In genomic region chr5:14630706-14631105, GRCh38 we compare ENCODE assay signal across 1 cellular context.
TF ChIP-seq lines count a peak whose summit lies in the region.

No MANE protein-coding gene starts in this region.

TF ChIP-seq in GM12878, 131 proteins besides CTCF, POLR2A, EP300 and RAD21 (continued from another document):
- TF ChIP-seq CUX1 (IDR thresholded peaks at IDR 0.05; ENCODE audit: insufficient replicate concordance, low read depth, low read length) (no peak), ZNF384 (IDR thresholded peaks at IDR 0.05; ENCODE audit: borderline replicate concordance, low read depth, low read length) (no peak), IKZF1 (conservative IDR thresholded peaks at IDR 0.05) (no peak), MEF2A (IDR thresholded peaks at IDR 0.05; ENCODE audit: insufficient read depth, low read depth, low read length) (no peak), HDGF (IDR thresholded peaks at IDR 0.05) (no peak), YBX1 (IDR thresholded peaks at IDR 0.05) (no peak), RB1 (IDR thresholded peaks at IDR 0.05; ENCODE audit: borderline replicate concordance) (no peak), CEBPZ (IDR thresholded peaks at IDR 0.05; ENCODE audit: low read depth, low read length) (no peak), MTA2 (IDR thresholded peaks at IDR 0.05; ENCODE audit: low read depth) (no peak), CHD2 (IDR thresholded peaks at IDR 0.05; ENCODE audit: borderline replicate concordance, low read depth, low read length) (no peak), ZBTB33 (IDR thresholded peaks at IDR 0.05) (no peak), ZNF24 (IDR thresholded peaks at IDR 0.05) (no peak)
- TF ChIP-seq, protein P1, sequence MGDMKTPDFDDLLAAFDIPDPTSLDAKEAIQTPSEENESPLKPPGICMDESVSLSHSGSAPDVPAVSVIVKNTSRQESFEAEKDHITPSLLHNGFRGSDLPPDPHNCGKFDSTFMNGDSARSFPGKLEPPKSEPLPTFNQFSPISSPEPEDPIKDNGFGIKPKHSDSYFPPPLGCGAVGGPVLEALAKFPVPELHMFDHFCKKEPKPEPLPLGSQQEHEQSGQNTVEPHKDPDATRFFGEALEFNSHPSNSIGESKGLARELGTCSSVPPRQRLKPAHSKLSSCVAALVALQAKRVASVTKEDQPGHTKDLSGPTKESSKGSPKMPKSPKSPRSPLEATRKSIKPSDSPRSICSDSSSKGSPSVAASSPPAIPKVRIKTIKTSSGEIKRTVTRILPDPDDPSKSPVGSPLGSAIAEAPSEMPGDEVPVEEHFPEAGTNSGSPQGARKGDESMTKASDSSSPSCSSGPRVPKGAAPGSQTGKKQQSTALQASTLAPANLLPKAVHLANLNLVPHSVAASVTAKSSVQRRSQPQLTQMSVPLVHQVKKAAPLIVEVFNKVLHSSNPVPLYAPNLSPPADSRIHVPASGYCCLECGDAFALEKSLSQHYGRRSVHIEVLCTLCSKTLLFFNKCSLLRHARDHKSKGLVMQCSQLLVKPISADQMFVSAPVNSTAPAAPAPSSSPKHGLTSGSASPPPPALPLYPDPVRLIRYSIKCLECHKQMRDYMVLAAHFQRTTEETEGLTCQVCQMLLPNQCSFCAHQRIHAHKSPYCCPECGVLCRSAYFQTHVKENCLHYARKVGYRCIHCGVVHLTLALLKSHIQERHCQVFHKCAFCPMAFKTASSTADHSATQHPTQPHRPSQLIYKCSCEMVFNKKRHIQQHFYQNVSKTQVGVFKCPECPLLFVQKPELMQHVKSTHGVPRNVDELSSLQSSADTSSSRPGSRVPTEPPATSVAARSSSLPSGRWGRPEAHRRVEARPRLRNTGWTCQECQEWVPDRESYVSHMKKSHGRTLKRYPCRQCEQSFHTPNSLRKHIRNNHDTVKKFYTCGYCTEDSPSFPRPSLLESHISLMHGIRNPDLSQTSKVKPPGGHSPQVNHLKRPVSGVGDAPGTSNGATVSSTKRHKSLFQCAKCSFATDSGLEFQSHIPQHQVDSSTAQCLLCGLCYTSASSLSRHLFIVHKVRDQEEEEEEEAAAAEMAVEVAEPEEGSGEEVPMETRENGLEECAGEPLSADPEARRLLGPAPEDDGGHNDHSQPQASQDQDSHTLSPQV (IDR thresholded peaks at IDR 0.05) = no peak
- TF ChIP-seq, protein P2, sequence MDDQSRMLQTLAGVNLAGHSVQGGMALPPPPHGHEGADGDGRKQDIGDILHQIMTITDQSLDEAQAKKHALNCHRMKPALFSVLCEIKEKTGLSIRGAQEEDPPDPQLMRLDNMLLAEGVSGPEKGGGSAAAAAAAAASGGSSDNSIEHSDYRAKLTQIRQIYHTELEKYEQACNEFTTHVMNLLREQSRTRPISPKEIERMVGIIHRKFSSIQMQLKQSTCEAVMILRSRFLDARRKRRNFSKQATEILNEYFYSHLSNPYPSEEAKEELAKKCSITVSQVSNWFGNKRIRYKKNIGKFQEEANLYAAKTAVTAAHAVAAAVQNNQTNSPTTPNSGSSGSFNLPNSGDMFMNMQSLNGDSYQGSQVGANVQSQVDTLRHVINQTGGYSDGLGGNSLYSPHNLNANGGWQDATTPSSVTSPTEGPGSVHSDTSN (IDR thresholded peaks at IDR 0.05; ENCODE audit: insufficient replicate concordance, low read depth, low read length) = no peak
- TF ChIP-seq, protein P3, sequence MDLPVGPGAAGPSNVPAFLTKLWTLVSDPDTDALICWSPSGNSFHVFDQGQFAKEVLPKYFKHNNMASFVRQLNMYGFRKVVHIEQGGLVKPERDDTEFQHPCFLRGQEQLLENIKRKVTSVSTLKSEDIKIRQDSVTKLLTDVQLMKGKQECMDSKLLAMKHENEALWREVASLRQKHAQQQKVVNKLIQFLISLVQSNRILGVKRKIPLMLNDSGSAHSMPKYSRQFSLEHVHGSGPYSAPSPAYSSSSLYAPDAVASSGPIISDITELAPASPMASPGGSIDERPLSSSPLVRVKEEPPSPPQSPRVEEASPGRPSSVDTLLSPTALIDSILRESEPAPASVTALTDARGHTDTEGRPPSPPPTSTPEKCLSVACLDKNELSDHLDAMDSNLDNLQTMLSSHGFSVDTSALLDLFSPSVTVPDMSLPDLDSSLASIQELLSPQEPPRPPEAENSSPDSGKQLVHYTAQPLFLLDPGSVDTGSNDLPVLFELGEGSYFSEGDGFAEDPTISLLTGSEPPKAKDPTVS (IDR thresholded peaks at IDR 0.05; ENCODE audit: low read depth, low read length) = no peak
TF ChIP-seq in GM12878: peak in this region for 0.
